In the genomic region with DNA sequence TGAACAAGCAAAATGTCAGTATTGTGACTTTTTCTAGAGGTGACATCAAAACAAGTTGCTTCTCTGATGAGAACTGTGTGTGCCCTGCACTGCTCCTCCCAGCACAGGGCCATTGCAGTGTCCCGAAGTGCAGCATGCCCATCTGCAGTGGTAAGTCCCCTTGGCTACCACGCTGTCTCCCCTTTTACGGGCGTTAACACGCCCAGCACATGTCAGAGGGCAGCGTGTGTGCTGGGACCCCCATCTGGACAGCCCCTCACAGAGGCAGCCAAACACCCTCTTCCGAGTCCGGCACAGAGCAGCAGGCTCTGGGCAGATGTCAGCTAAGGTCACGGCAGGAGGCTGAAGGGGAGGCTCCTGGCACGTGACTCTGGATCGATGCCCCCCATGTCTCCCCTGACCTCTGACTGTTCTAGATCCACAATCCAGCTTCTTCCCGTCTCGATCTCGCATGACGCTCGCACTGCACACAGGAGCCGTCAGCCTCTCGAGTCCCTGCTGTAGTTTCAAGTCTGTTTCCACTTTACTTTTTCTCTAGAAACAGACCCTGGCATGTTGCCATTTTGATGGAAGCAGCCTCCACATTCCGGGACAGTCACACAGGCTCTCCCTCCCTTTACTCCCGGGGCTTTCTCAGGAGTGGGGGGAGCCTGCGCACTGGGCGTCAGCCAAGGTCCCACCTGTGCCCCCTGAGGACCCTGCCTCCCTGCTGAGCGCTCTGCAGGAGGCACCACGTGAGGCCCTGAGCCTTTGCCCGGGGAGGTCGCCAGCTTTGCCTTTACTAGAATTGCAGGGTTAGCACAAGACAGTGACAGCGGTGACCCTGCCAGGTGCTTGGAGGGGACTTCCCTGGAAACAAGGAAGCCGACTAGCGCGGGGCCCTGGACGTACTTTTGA, we compare ENCODE assay signal across 24 cellular contexts.
DNase-seq lines count a peak whose midpoint lies in the region; ATAC-seq and FAIRE-seq lines count a peak whose summit lies in the region.
"Had no signal": no experiment of that assay in that cellular context is flagged by ENCODE, and none has a peak within 500 bp of the region (broad histone marks: within the 10 kb centered on the region; RNA-seq: fewer than 3 reads in every experiment).

No MANE protein-coding gene starts in this region.

- no peaks in the 10 kb centered on the region for H3K4me1 ChIP-seq in mesenchymal stem cell (ENCODE audit: control insufficient read depth, insufficient read depth, low read depth, low read length)
- H3K4me1 ChIP-seq: right atrium auricular region had no signal

- H2AFZ ChIP-seq in mesenchymal stem cell (ENCODE audit: low read depth, low read length) = peak overlapping the region; percentile 6
- H2AFZ ChIP-seq: GM23338 had no signal

- ATAC-seq in HG02970 (IDR thresholded peaks at IDR 0.05; ENCODE audit: low FRiP score, unreplicated experiment) = no peak
- ATAC-seq: GM23338; stimulated activated naive CD8-positive, alpha-beta T cell treated with anti-CD3 and anti-CD28 coated beads, Interleukin-15, Interleukin-2, amounts not matched to agents 100 U/mL and 50 U/mL, for 24 hours had no signal

- no peaks in the 10 kb centered on the region for H3K27me3 ChIP-seq in mesenchymal stem cell (ENCODE audit: control insufficient read depth in 1 of 2, insufficient read depth in 1 of 2, low read length in 2 of 2)
- H3K27me3 ChIP-seq: right atrium auricular region, tibial artery had no signal

- 86% methylated on average over 31 of the region's 31 CpGs for WGBS in mesenchymal stem cell

- peaks cover 6% of the 10 kb centered on the region for H3K9me3 ChIP-seq in mesenchymal stem cell (ENCODE audit: control insufficient read depth, low read length)
- H3K9me3 ChIP-seq: right atrium auricular region, tibial artery had no signal

- no peak overlapping the region for H4K8ac ChIP-seq in mesenchymal stem cell (ENCODE audit: low read length)

- H3K36me3 ChIP-seq in mesenchymal stem cell (ENCODE audit: control insufficient read depth in 1 of 2, insufficient read depth in 2 of 2, low read depth in 1 of 2, low read length in 2 of 2) = no peaks in the 10 kb centered on the region
- H3K36me3 ChIP-seq: right atrium auricular region, tibial artery had no signal

- no peaks in the 10 kb centered on the region for H3K79me1 ChIP-seq in mesenchymal stem cell (replicated peaks; ENCODE audit: low read length, poor library complexity, severe bottlenecking)

- no peak overlapping the region for H3K27ac ChIP-seq in mesenchymal stem cell (ENCODE audit: low read length, poor library complexity, severe bottlenecking)
- H3K27ac ChIP-seq: dorsolateral prefrontal cortex, HL-60, right atrium auricular region, tibial artery had no signal

- H2BK15ac ChIP-seq in mesenchymal stem cell (ENCODE audit: low read depth, poor library complexity, severe bottlenecking) = no peak overlapping the region

- H2BK5ac ChIP-seq in mesenchymal stem cell (ENCODE audit: low read depth, low read length, poor library complexity, severe bottlenecking) = no peak overlapping the region

- no peak overlapping the region for H3K4ac ChIP-seq in mesenchymal stem cell (ENCODE audit: low read depth in 1 of 2, low read length in 2 of 2)

- no peak overlapping the region for H3K14ac ChIP-seq in mesenchymal stem cell (ENCODE audit: low read length in 2 of 2)

- H3K4me2 ChIP-seq in mesenchymal stem cell (ENCODE audit: low read length, poor library complexity, severe bottlenecking) = no peak overlapping the region
- H3K4me2 ChIP-seq: GM23338 had no signal

- H3K4me3 ChIP-seq in mesenchymal stem cell (ENCODE audit: insufficient read depth in 1 of 2, low read depth in 1 of 2, low read length in 2 of 2) = no peak overlapping the region
- H3K4me3 ChIP-seq: dorsolateral prefrontal cortex, GM23338, right atrium auricular region, tibial artery had no signal

- H3K18ac ChIP-seq in mesenchymal stem cell (ENCODE audit: low read depth in 1 of 2, low read length in 2 of 2) = no peak overlapping the region

- no peak for FAIRE-seq in GM19239 (lab: Jason Lieb, UNC)
- FAIRE-seq: astrocyte had no signal

- no peak overlapping the region for H2BK12ac ChIP-seq in mesenchymal stem cell (ENCODE audit: low read length in 2 of 2)

- no peak overlapping the region for H4K91ac ChIP-seq in mesenchymal stem cell (ENCODE audit: low read length)

- no peak overlapping the region for H2AK5ac ChIP-seq in mesenchymal stem cell (ENCODE audit: low read length, severe bottlenecking)

- no peak overlapping the region for H2BK120ac ChIP-seq in mesenchymal stem cell (ENCODE audit: low read depth, low read length)

- no peak overlapping the region for H3K23ac ChIP-seq in mesenchymal stem cell (ENCODE audit: low read length in 2 of 2)

- peak; percentile 12 for DNase-seq in NCI-H146 treated with DMSO at 0.1 percent for 48 hours (lab: John Stamatoyannopoulos, UW; ENCODE audit: unreplicated experiment)
- peak; percentile 22 for DNase-seq in NCI-H345 treated with DMSO at 0.1 percent for 48 hours (lab: John Stamatoyannopoulos, UW; ENCODE audit: unreplicated experiment)
- DNase-seq in mesenchymal stem cell = no peak
- DNase-seq in stimulated activated CD8-positive, alpha-beta memory T cell treated with anti-CD3 and anti-CD28 coated beads, Interleukin-4, amount 100 ng/mL, for 48 hours = peak; percentile 6
- no peak for DNase-seq in activated gamma-delta T cell (lab: John Stamatoyannopoulos, UW)
- DNase-seq in GM19239 (ENCODE audit: insufficient read length, low spot score) = no peak
- DNase-seq: activated CD4-positive, alpha-beta T cell treated with anti-CD3 and anti-CD28 coated beads for 4 hours; activated naive CD8-positive, alpha-beta T cell treated with anti-CD3 and anti-CD28 coated beads, Interleukin-2, amount 10 ng/mL, durations not matched to agents 7 days and 5 days; CD4-positive, alpha-beta memory T cell; central memory CD4-positive, alpha-beta T cell; Karpas-422; kidney glomerular epithelial cell; NCI-H1694 treated with DMSO at 0.1 percent for 48 hours; NCI-H2227 treated with DMSO at 0.1 percent for 48 hours; NCI-H82; occipital lobe; stimulated activated naive CD8-positive, alpha-beta T cell treated with anti-CD3 and anti-CD28 coated beads, Interleukin-15, Interleukin-2, amounts not matched to agents 100 U/mL and 50 U/mL, for 24 hours had no signal

- no peak overlapping the region for H3K9ac ChIP-seq in mesenchymal stem cell (ENCODE audit: low read length)

Comparison
In these comparisons a context has a peak if more than half of its experiments do, and no peak if none do; other contexts are left out.
1. DNase-seq: peak in NCI-H146 treated with DMSO at 0.1 percent for 48 hours (single experiment), NCI-H345 treated with DMSO at 0.1 percent for 48 hours (single experiment) and stimulated activated CD8-positive, alpha-beta memory T cell treated with anti-CD3 and anti-CD28 coated beads, Interleukin-4, amount 100 ng/mL, for 48 hours (single experiment); none in mesenchymal stem cell (single experiment), activated gamma-delta T cell (single experiment) and GM19239 (single experiment).